7 cellular contexts compared by ENCODE assay signal in genomic region chr2:239927424-239927981, GRCh38.
A peak's percentile ranks its signal among the peaks of the same experiment; 100 is the strongest.
DNase-seq lines count a peak whose midpoint lies in the region; ATAC-seq, FAIRE-seq and TF ChIP-seq lines count a peak whose summit lies in the region.

No MANE protein-coding gene starts in this region.

- no peaks in the 10 kb centered on the region for H3K27me3 ChIP-seq in brain microvascular endothelial cell (replicated peaks)

- ATAC-seq in stimulated activated naive CD8-positive, alpha-beta T cell treated with anti-CD3 and anti-CD28 coated beads, Interleukin-15, Interleukin-2, amounts not matched to agents 100 U/mL and 50 U/mL, for 24 hours: peak; percentile 99
- no peak for ATAC-seq in HG03045 (IDR thresholded peaks at IDR 0.05; ENCODE audit: unreplicated experiment)
- no peak for ATAC-seq in stimulated activated naive B cell treated with anti-CD40 and anti-IgM and Interleukin-4, amounts not matched to agents 10 μg/mL and 1 μg/mL and 100 μg/mL, for 72 hours (replicated peaks)

- DNase-seq in HTR-8/SVneo (ENCODE audit: insufficient read length, low spot score): peak; percentile 81
- peak; percentile 29 for DNase-seq in UCSD-AML1 (lab: John Stamatoyannopoulos, UW; ENCODE audit: unreplicated experiment)
- peak; percentile 90 for DNase-seq in brain microvascular endothelial cell
- peak; percentile 5 to 17 for DNase-seq in mesothelial cell of epicardium (ENCODE audit: low spot score in 2 of 2, unreplicated experiment in 2 of 2)
- DNase-seq in stimulated activated naive CD8-positive, alpha-beta T cell treated with anti-CD3 and anti-CD28 coated beads, Interleukin-15, Interleukin-2, amounts not matched to agents 100 U/mL and 50 U/mL, for 24 hours: peak; percentile 75
- DNase-seq in stimulated activated naive B cell treated with anti-CD40 and anti-IgM and Interleukin-4, amounts not matched to agents 10 μg/mL and 1 μg/mL and 100 μg/mL, for 72 hours: no peak

- H3K4me1 Mint-ChIP-seq in mesothelial cell of epicardium: no peaks in the 10 kb centered on the region
- peaks cover 0 to 3% of the 10 kb centered on the region in 2 donors for H3K4me1 Mint-ChIP-seq in stimulated activated naive B cell treated with anti-CD40 and anti-IgM and Interleukin-4, amounts not matched to agents 10 μg/mL and 1 μg/mL and 100 μg/mL, for 72 hours

- peaks cover 20% of the 10 kb centered on the region for H3K9me3 Mint-ChIP-seq in mesothelial cell of epicardium
- H3K9me3 Mint-ChIP-seq in stimulated activated naive B cell treated with anti-CD40 and anti-IgM and Interleukin-4, amounts not matched to agents 10 μg/mL and 1 μg/mL and 100 μg/mL, for 72 hours: peaks cover 13 to 15% of the 10 kb centered on the region in 2 donors

- TF ChIP-seq CTCF in brain microvascular endothelial cell (IDR thresholded peaks at IDR 0.05; ENCODE audit: low read depth, low read length, missing control alignments) (no peak), mesothelial cell of epicardium (IDR thresholded peaks at IDR 0.05; ENCODE audit: unreplicated experiment) (no peak)

- peak; percentile 89 for FAIRE-seq in HTR-8/SVneo (lab: Jason Lieb, UNC)

- peak overlapping the region; percentile 27 for H3K27ac ChIP-seq in brain microvascular endothelial cell

- in situ Hi-C loops in brain microvascular endothelial cell (cut with HindIII; ENCODE audit: low pct_ligation_motif_present, low sequenced_read_pairs): no loop called here

- no peak overlapping the region for H3K27ac Mint-ChIP-seq in mesothelial cell of epicardium
- H3K27ac Mint-ChIP-seq in stimulated activated naive B cell treated with anti-CD40 and anti-IgM and Interleukin-4, amounts not matched to agents 10 μg/mL and 1 μg/mL and 100 μg/mL, for 72 hours: no peak overlapping the region

- H3K4me3 ChIP-seq in brain microvascular endothelial cell (ENCODE audit: low read depth, low read length): peak overlapping the region; percentile 9

- no peaks in the 10 kb centered on the region for H3K36me3 ChIP-seq in brain microvascular endothelial cell (replicated peaks)

- H3K36me3 Mint-ChIP-seq in mesothelial cell of epicardium: no peaks in the 10 kb centered on the region
- peaks cover 16 to 24% of the 10 kb centered on the region in 2 donors for H3K36me3 Mint-ChIP-seq in stimulated activated naive B cell treated with anti-CD40 and anti-IgM and Interleukin-4, amounts not matched to agents 10 μg/mL and 1 μg/mL and 100 μg/mL, for 72 hours

- no peak overlapping the region for H3K4me3 Mint-ChIP-seq in mesothelial cell of epicardium
- no peak overlapping the region for H3K4me3 Mint-ChIP-seq in stimulated activated naive B cell treated with anti-CD40 and anti-IgM and Interleukin-4, amounts not matched to agents 10 μg/mL and 1 μg/mL and 100 μg/mL, for 72 hours

- peaks cover 31% of the 10 kb centered on the region for H3K27me3 Mint-ChIP-seq in mesothelial cell of epicardium (ENCODE audit: low read depth)
- H3K27me3 Mint-ChIP-seq in stimulated activated naive B cell treated with anti-CD40 and anti-IgM and Interleukin-4, amounts not matched to agents 10 μg/mL and 1 μg/mL and 100 μg/mL, for 72 hours: peaks cover 17 to 21% of the 10 kb centered on the region in 2 donors
